8 cellular contexts compared by ENCODE assay signal in genomic region chr1:185316163-185317033, GRCh38. TPM values are rescaled to one million over a fixed set of nuclear protein-coding genes. Genes with fewer than 3 reads are reported as not detected.
DNase-seq lines count a peak whose midpoint lies in the region; ATAC-seq and TF ChIP-seq lines count a peak whose summit lies in the region.

No MANE protein-coding gene starts in this region.

- ATAC-seq in GM19468 (IDR thresholded peaks at IDR 0.05; ENCODE audit: extremely low read depth, unreplicated experiment) = peak; percentile 12
- ATAC-seq in mucosa of descending colon = peak; percentile 73

- H3K4me3 ChIP-seq in mucosa of descending colon = peak overlapping the region; percentile 93

- DNase-seq in COR-L47 (lab: John Stamatoyannopoulos, UW) (peak; percentile 91), HS-5 (ENCODE audit: low read depth) (peak; percentile 44), NOMO-1 treated with dmso at 0.1 percent for 144 hours (lab: John Stamatoyannopoulos, UW; ENCODE audit: unreplicated experiment) (peak; percentile 61), activated T-cell treated with anti-CD3 and anti-CD28 coated beads for 1 hour (ENCODE audit: low read depth) (peak; percentile 86), epidermal melanocyte (ENCODE audit: insufficient read length, low spot score) (peak; percentile 66), mucosa of descending colon (peak; percentile 97)
- DNase-seq in stimulated activated CD8-positive, alpha-beta memory T cell treated with anti-CD3 and anti-CD28 coated beads, Interleukin-2, amount 100 ng/mL, for 48 hours (ENCODE audit: low read depth in 2 of 2) = peak; percentile 86 to 87

- peaks cover 22% of the 10 kb centered on the region for H3K4me1 ChIP-seq in mucosa of descending colon (ENCODE audit: low read depth)

- intact Hi-C loops in mucosa of descending colon (cut with DNase I, micrococcal nuclease) = loop anchor here in 1 of 2 donors (10.0 kb wide), 1 partner anchor 368 kb away; no protein-coding TSS in a partner anchor

- no peak for TF ChIP-seq CTCF in mucosa of descending colon (IDR thresholded peaks at IDR 0.05)

- H3K36me3 ChIP-seq in mucosa of descending colon (ENCODE audit: low read depth) = no peaks in the 10 kb centered on the region

- no peaks in the 10 kb centered on the region for H3K9me3 ChIP-seq in mucosa of descending colon

RNA-seq across cellular contexts. Expression of gene IVNS1ABP, which starts 0.6 kb away (rescaled TPM):
- total RNA-seq in mucosa of descending colon = 100 to 1,000 TPM; 111 to 213 (median 138) TPM

Comparison
In these comparisons a context has a peak if more than half of its experiments do, and no peak if none do; other contexts are left out.
1. Peak in every context shown above with its lines: DNase-seq, ATAC-seq and H3K4me3 ChIP-seq.
2. DNase-seq: peak in every context shown above with its lines; median percentile 97 in mucosa of descending colon; 91 in COR-L47; 86 in stimulated activated CD8-positive, alpha-beta memory T cell treated with anti-CD3 and anti-CD28 coated beads, Interleukin-2, amount 100 ng/mL, for 48 hours; 86 in activated T-cell treated with anti-CD3 and anti-CD28 coated beads for 1 hour; 66 in epidermal melanocyte; 61 in NOMO-1 treated with dmso at 0.1 percent for 144 hours; 44 in HS-5.